11 cellular contexts compared by ENCODE assay signal in the genomic region with DNA sequence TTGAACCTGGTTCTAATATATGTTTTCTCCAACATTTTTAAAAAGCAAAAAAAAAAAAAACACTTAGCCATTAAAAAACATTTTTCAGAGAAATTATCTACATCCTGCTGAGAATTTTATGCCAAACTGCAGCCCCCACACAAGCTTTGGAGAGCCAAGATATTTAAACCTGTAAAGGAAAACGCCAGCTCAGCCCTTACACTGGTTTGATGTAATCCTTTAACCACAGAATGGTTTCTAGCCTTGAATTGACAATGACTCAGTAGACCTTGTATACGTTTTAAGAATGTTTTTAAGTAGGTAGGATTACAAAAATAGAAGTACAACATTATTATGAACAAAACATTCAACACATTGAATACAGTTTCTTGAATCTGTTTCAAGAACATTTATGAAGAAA.
DNase-seq lines count a peak whose midpoint lies in the region; ATAC-seq and TF ChIP-seq lines count a peak whose summit lies in the region.
"Had no signal": no experiment of that assay in that cellular context is flagged by ENCODE, and none has a peak within 500 bp of the region (broad histone marks: within the 10 kb centered on the region; RNA-seq: fewer than 3 reads in every experiment).

No MANE protein-coding gene starts in this region.

- H3K4me1 Mint-ChIP-seq in T-cell = peaks cover 18 to 26% (median 25%) of the 10 kb centered on the region in 3 donors

- no peak for TF ChIP-seq CTCF in fibroblast of pulmonary artery (IDR thresholded peaks at IDR 0.05; ENCODE audit: low read length, missing control alignments)

- in situ Hi-C loops in ACHN (cut with HindIII; ENCODE audit: low pct_ligation_motif_present, low pct_unique_long_range_greater_than_20kb, low sequenced_read_pairs) = no loop called here
- in situ Hi-C loops in GM23248 (cut with MboI) = no loop called here

- H3K9ac ChIP-seq in GM23248 = no peak overlapping the region

- POLR2A ChIA-PET in T-cell (lab: Charles Lee) = no interaction called here

- no peaks in the 10 kb centered on the region for H3K36me3 ChIP-seq in GM23248 (ENCODE audit: low read depth)
- H3K36me3 ChIP-seq: WERI-Rb-1 had no signal

- H3K9me3 Mint-ChIP-seq in T-cell = no peaks in the 10 kb centered on the region

- WGBS in GM23248 (ENCODE audit: low coverage in 1 of 2, low lambda C conversion rate in 2 of 2, missing lambda C conversion rate in 2 of 2), 2 experiments = 0 to 1% methylated on average over 2 of the region's 2 CpGs

- peak overlapping the region; percentile 53 for H3K27ac ChIP-seq in GM23248
- H3K27ac ChIP-seq: coronary artery, WERI-Rb-1 had no signal

- H3K27me3 Mint-ChIP-seq in T-cell = no peaks in the 10 kb centered on the region

- H2AFZ ChIP-seq in GM23248 = no peak overlapping the region

- peak overlapping the region; percentile 71 for H3K4me2 ChIP-seq in GM23248 (ENCODE audit: unreplicated experiment)

- H3K4me3 ChIP-seq in GM23248 (peak overlapping the region; percentile 26; the same call in 1 of the 2 replicates), fibroblast of pulmonary artery (replicated peaks; ENCODE audit: low read depth, low read length) (no peak overlapping the region)
- H3K4me3 ChIP-seq: coronary artery had no signal

- no peak overlapping the region for H3K4me3 Mint-ChIP-seq in T-cell

- no peaks in the 10 kb centered on the region for H3K9me3 ChIP-seq in GM23248 (ENCODE audit: low read depth)

- CTCF ChIA-PET in T-cell (lab: Charles Lee) = interaction anchor here in 1 of 2 donors (0.6 to 0.7 kb wide), 2 partner anchors 10 to 180 kb away, joined by 3 read pairs; no protein-coding TSS in a partner anchor

- H3F3A ChIP-seq in GM23248 (ENCODE audit: insufficient read depth) = peaks cover 12% of the 10 kb centered on the region

- H3K79me2 ChIP-seq in GM23248 (ENCODE audit: insufficient read depth) = no peaks in the 10 kb centered on the region; the same call in 1 of the 2 replicates

- peak; percentile 65 for DNase-seq in ACHN
- peak; percentile 89 for DNase-seq in GM23248
- DNase-seq in T-cell = no peak
- DNase-seq in fibroblast of pulmonary artery (ENCODE audit: low read depth) = peak; percentile 90
- no peak for DNase-seq in putamen (ENCODE audit: low spot score)
- DNase-seq in NCI-H1105 treated with DMSO at 0.1 percent for 48 hours (lab: John Stamatoyannopoulos, UW) = no peak
- DNase-seq in NCI-H2196 (lab: John Stamatoyannopoulos, UW; ENCODE audit: unreplicated experiment) = no peak
- DNase-seq: retina, WERI-Rb-1 had no signal

- ATAC-seq in T-cell (replicated peaks in 1 of 4) (peak in 1 of 4 experiments; percentile 71), HG03469 (IDR thresholded peaks at IDR 0.05; ENCODE audit: unreplicated experiment) (no peak)

- no peaks in the 10 kb centered on the region for H3K27me3 ChIP-seq in GM23248 (replicated peaks; ENCODE audit: insufficient read depth)

- H3K9me2 ChIP-seq in GM23248 (ENCODE audit: insufficient read depth) = no peaks in the 10 kb centered on the region

- peak overlapping the region; percentile 43 to 66 for H3K27ac Mint-ChIP-seq in T-cell

- H3K4me1 ChIP-seq in GM23248 (ENCODE audit: insufficient read depth) = peaks cover 19% of the 10 kb centered on the region

- H3K36me3 Mint-ChIP-seq in T-cell = peaks cover 29% of the 10 kb centered on the region

- no peaks in the 10 kb centered on the region for H4K20me1 ChIP-seq in GM23248 (ENCODE audit: insufficient read depth)

Comparison
In these comparisons a context has a peak if more than half of its experiments do, and no peak if none do; other contexts are left out.
1. DNase-seq: peak in ACHN (single experiment), GM23248 (single experiment) and fibroblast of pulmonary artery (single experiment); none in T-cell (0 of 34), putamen (single experiment), NCI-H1105 treated with DMSO at 0.1 percent for 48 hours (single experiment) and NCI-H2196 (single experiment).